Comparison of ENCODE assay signal across 1 cellular context in genomic region chr13:109809216-109809890, GRCh38.
TF ChIP-seq lines count a peak whose summit lies in the region.

No MANE protein-coding gene starts in this region.

TF ChIP-seq in IMR-90, 13 proteins besides CTCF, POLR2A, EP300 and RAD21:
- TF ChIP-seq USF2 (IDR thresholded peaks at IDR 0.05; ENCODE audit: low read depth, low read length) (no peak), RFX5 (IDR thresholded peaks at IDR 0.05; ENCODE audit: low read depth, low read length) (no peak), SMC3 (IDR thresholded peaks at IDR 0.05; ENCODE audit: low read depth, low read length) (no peak), CEBPB (IDR thresholded peaks at IDR 0.05; ENCODE audit: low read depth, low read length) (no peak), MAFK (IDR thresholded peaks at IDR 0.05; ENCODE audit: low read depth, low read length) (no peak), RCOR1 (IDR thresholded peaks at IDR 0.05; ENCODE audit: insufficient replicate concordance, low read length) (no peak), BHLHE40 (IDR thresholded peaks at IDR 0.05; ENCODE audit: low read depth, low read length) (no peak), NFE2L2 (IDR thresholded peaks at IDR 0.05; ENCODE audit: low read depth, low read length) (no peak), MAZ (IDR thresholded peaks at IDR 0.05; ENCODE audit: borderline replicate concordance, low read depth, low read length) (no peak), FOS (IDR thresholded peaks at IDR 0.05; ENCODE audit: low read depth, low read length) (no peak), ELK1 (IDR thresholded peaks at IDR 0.05; ENCODE audit: borderline replicate concordance, low read depth, low read length) (no peak), CHD1 (IDR thresholded peaks at IDR 0.05; ENCODE audit: low read depth, low read length) (no peak), MXI1 (IDR thresholded peaks at IDR 0.05; ENCODE audit: borderline replicate concordance, low read depth, low read length) (no peak)
